Comparison of ENCODE assay signal across 8 cellular contexts in the genomic region with DNA sequence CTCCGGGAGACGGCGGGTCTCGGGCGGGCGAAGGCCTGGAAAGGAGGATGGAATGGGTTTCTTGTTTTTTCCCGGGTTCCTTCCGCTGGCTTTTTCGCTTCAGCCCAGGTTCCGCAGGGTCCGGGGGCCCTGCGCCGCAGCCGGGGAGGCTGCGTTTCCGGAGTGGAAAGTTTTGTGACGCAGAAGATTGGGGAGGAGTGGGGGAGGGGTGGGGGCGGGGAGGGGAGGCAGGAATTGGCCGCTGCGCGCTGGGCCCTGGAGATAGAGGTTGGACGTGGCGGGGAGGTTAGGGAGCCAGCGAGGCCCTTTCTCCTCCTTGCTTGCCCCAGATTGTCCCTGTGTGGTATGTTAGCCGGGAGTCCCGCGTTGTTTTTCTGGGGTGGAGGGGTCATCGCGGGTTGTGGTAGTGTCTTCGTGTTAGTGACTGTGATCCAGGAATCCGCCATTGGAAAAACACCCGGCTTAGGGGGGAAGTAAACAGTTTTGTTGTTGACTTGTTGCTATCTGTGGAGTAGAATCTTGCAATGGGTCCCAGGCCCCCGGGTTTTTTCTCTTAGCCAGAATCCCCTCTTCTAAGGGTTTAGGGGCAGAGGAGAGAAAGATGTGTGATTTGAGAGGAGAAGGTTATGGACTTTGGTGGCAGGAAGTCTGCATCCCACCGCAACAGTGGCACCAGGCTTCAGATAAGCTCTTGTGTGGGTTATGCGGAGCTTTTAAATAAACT. TPM values are rescaled to one million over a fixed set of nuclear protein-coding genes. Genes with fewer than 3 reads are reported as not detected.
A peak's percentile ranks its signal among the peaks of the same experiment; 100 is the strongest.
DNase-seq lines count a peak whose midpoint lies in the region; ATAC-seq and TF ChIP-seq lines count a peak whose summit lies in the region.

No MANE protein-coding gene starts in this region.

- H3K36me3 Mint-ChIP-seq in endothelial cell (ENCODE audit: low read depth, unreplicated experiment), result peaks cover 27% of the 10 kb centered on the region

- DNase-seq in AG08395 (ENCODE audit: low spot score) (peak; percentile 67), MM.1S (peak; percentile 34), endothelial cell (ENCODE audit: low spot score) (peak; percentile 59), AML-193 (lab: John Stamatoyannopoulos, UW) (no peak)
- peak; percentile 14 for DNase-seq in activated CD8-positive, alpha-beta memory T cell treated with anti-CD3 and anti-CD28 coated beads, Interleukin-2, amount 50 U/mL, for 24 hours (ENCODE audit: extremely low read depth)
- DNase-seq in stimulated activated CD8-positive, alpha-beta memory T cell treated with anti-CD3 and anti-CD28 coated beads, Interleukin-7, amount 100 ng/mL, for 24 hours (ENCODE audit: low read depth), result peak; percentile 16

- peaks cover 31% of the 10 kb centered on the region for H3F3A ChIP-seq in MM.1S (ENCODE audit: insufficient read depth, low read length)

- no peak overlapping the region for H2AFZ ChIP-seq in MM.1S (ENCODE audit: low read length)

- peaks cover 8% of the 10 kb centered on the region for H3K4me1 Mint-ChIP-seq in endothelial cell (ENCODE audit: unreplicated experiment)

- H3K27me3 ChIP-seq in MM.1S (replicated peaks; ENCODE audit: insufficient read depth, low read length) (no peaks in the 10 kb centered on the region), mucosa of rectum (ENCODE audit: control insufficient read depth in 2 of 2, insufficient read depth in 2 of 2, low read length in 2 of 2) (no peaks in the 10 kb centered on the region)

- H3K9ac ChIP-seq in MM.1S (ENCODE audit: low read length), result peak overlapping the region; percentile 100
- H3K9ac ChIP-seq in mucosa of rectum (ENCODE audit: low read depth in 1 of 2, low read length in 2 of 2), result peak overlapping the region; percentile 98 to 100

- H3K27ac Mint-ChIP-seq in endothelial cell (ENCODE audit: unreplicated experiment), result peak overlapping the region; percentile 100

- TF ChIP-seq CTCF in MM.1S (IDR thresholded peaks at IDR 0.05; ENCODE audit: low read length) (no peak), endothelial cell (IDR thresholded peaks at IDR 0.05; ENCODE audit: unreplicated experiment) (no peak)

- H3K79me2 ChIP-seq in MM.1S (ENCODE audit: low read length), result peaks cover 61% of the 10 kb centered on the region

- H4K20me1 ChIP-seq in MM.1S (ENCODE audit: insufficient read depth, low read length), result peaks cover 49% of the 10 kb centered on the region

- H3K27me3 Mint-ChIP-seq in endothelial cell (ENCODE audit: unreplicated experiment), result peaks cover 21% of the 10 kb centered on the region

- peaks cover 9% of the 10 kb centered on the region; the same call in 1 of the 2 replicates for H3K36me3 ChIP-seq in MM.1S (replicated peaks; ENCODE audit: insufficient read depth, low read length)
- H3K36me3 ChIP-seq in mucosa of rectum (ENCODE audit: control insufficient read depth in 2 of 2, insufficient read depth in 2 of 2, low read length in 2 of 2), result peaks cover 7 to 12% of the 10 kb centered on the region in 2 donors

- H3K27ac ChIP-seq in MM.1S (ENCODE audit: low read length) (peak overlapping the region; percentile 100), mucosa of rectum (ENCODE audit: low read depth in 2 of 2, low read length in 2 of 2) (peak overlapping the region; percentile 99 to 100)

- H3K4me1 ChIP-seq in MM.1S (ENCODE audit: low read length), result peaks cover 13% of the 10 kb centered on the region
- H3K4me1 ChIP-seq in mucosa of rectum (ENCODE audit: control insufficient read depth in 2 of 2, insufficient read depth in 2 of 2, low read length in 2 of 2), result peaks cover 20 to 26% of the 10 kb centered on the region in 2 donors

- peak overlapping the region; percentile 95 for H3K4me3 ChIP-seq in MM.1S (ENCODE audit: low read length)
- peak overlapping the region; percentile 94 to 95 for H3K4me3 ChIP-seq in mucosa of rectum (ENCODE audit: low read length in 2 of 2)

- ATAC-seq in GM19351 (IDR thresholded peaks at IDR 0.05; ENCODE audit: unreplicated experiment), result peak; percentile 10

- H3K4me2 ChIP-seq in MM.1S (ENCODE audit: low read depth, low read length), result peak overlapping the region; percentile 94

- H3K9me3 ChIP-seq in MM.1S (replicated peaks; ENCODE audit: insufficient read depth, low read length) (no peaks in the 10 kb centered on the region), mucosa of rectum (ENCODE audit: control insufficient read depth in 2 of 2, low read length in 2 of 2) (no peaks in the 10 kb centered on the region)

- no peaks in the 10 kb centered on the region for H3K9me3 Mint-ChIP-seq in endothelial cell (ENCODE audit: unreplicated experiment)

- H3K9me2 ChIP-seq in MM.1S (replicated peaks; ENCODE audit: insufficient read depth, low read length), result no peaks in the 10 kb centered on the region

- H3K4me3 Mint-ChIP-seq in endothelial cell (ENCODE audit: unreplicated experiment), result peak overlapping the region; percentile 97

RNA-seq across cellular contexts. Expression of gene DDX3X, which starts 1.1 kb away (rescaled TPM):
- total RNA-seq in endothelial cell (ENCODE audit: unreplicated experiment), result 265 TPM

Comparison
In these comparisons a context has a peak if more than half of its experiments do, and no peak if none do; other contexts are left out.
1. DNase-seq: peak in AG08395 (single experiment), MM.1S (single experiment), activated CD8-positive, alpha-beta memory T cell treated with anti-CD3 and anti-CD28 coated beads, Interleukin-2, amount 50 U/mL, for 24 hours (single experiment), endothelial cell (single experiment) and stimulated activated CD8-positive, alpha-beta memory T cell treated with anti-CD3 and anti-CD28 coated beads, Interleukin-7, amount 100 ng/mL, for 24 hours (single experiment); none in AML-193 (0 of 2).